In the genomic region with DNA sequence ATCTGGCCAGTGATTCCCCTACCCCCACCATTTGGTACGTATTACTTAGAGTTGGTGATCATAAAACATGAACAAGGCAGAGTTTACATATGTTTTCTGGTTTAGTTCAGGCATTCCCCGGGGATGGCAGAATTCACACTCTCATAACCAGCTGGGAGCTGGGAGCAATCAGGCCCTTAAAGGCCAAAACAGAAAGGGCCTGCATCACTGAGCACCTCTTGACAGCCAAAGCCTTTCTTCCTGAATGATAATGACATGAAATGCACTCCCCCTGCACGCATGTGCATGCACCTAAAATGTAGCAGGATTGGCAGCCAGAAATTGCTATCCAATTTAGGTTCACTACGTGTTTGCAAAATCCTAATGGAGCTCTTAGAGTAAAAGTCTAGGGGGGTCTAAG, we compare ENCODE assay signal across 1 cellular context.
TF ChIP-seq lines count a peak whose summit lies in the region.

No MANE protein-coding gene starts in this region.

TF ChIP-seq in SK-N-SH, 30 proteins besides CTCF, POLR2A, EP300 and RAD21 (continued from another document):
- TF ChIP-seq, protein P1, sequence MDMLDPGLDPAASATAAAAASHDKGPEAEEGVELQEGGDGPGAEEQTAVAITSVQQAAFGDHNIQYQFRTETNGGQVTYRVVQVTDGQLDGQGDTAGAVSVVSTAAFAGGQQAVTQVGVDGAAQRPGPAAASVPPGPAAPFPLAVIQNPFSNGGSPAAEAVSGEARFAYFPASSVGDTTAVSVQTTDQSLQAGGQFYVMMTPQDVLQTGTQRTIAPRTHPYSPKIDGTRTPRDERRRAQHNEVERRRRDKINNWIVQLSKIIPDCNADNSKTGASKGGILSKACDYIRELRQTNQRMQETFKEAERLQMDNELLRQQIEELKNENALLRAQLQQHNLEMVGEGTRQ (IDR thresholded peaks at IDR 0.05; ENCODE audit: borderline replicate concordance, low read depth, low read length): no peak
- no peak for TF ChIP-seq TAF1 (IDR thresholded peaks at IDR 0.05; ENCODE audit: borderline replicate concordance, low read depth, low read length)
- no peak for TF ChIP-seq RFX5 (IDR thresholded peaks at IDR 0.05; ENCODE audit: low read length)
- TF ChIP-seq TEAD4 (IDR thresholded peaks at IDR 0.05; ENCODE audit: borderline replicate concordance, insufficient read depth): no peak
- TF ChIP-seq, protein P2, sequence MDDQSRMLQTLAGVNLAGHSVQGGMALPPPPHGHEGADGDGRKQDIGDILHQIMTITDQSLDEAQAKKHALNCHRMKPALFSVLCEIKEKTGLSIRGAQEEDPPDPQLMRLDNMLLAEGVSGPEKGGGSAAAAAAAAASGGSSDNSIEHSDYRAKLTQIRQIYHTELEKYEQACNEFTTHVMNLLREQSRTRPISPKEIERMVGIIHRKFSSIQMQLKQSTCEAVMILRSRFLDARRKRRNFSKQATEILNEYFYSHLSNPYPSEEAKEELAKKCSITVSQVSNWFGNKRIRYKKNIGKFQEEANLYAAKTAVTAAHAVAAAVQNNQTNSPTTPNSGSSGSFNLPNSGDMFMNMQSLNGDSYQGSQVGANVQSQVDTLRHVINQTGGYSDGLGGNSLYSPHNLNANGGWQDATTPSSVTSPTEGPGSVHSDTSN (IDR thresholded peaks at IDR 0.05): no peak
- no peak for TF ChIP-seq NRF1 (IDR thresholded peaks at IDR 0.05; ENCODE audit: low read depth, low read length)
- no peak for TF ChIP-seq MEF2A (IDR thresholded peaks at IDR 0.05; ENCODE audit: borderline replicate concordance, low read depth)
- no peak for TF ChIP-seq GATA2 (CRISPR knock-in tag; IDR thresholded peaks at IDR 0.05)
- no peak for TF ChIP-seq MXI1 (IDR thresholded peaks at IDR 0.05; ENCODE audit: low read depth, low read length)
TF ChIP-seq in SK-N-SH: peak in this region for 0.
